In genomic region chr13:112710855-112711527, GRCh38 we compare ENCODE assay signal across 10 cellular contexts. TPM values are rescaled to one million over a fixed set of nuclear protein-coding genes. Genes with fewer than 3 reads are reported as not detected.
DNase-seq lines count a peak whose midpoint lies in the region; ATAC-seq and TF ChIP-seq lines count a peak whose summit lies in the region.
"Had no signal": no experiment of that assay in that cellular context is flagged by ENCODE, and none has a peak within 500 bp of the region (broad histone marks: within the 10 kb centered on the region; RNA-seq: fewer than 3 reads in every experiment).

No MANE protein-coding gene starts in this region.

- peak overlapping the region; percentile 47 for H3K4me3 ChIP-seq in AG09309 (ENCODE audit: control insufficient read depth, low read depth, low read length)

- intact Hi-C loops in left cardiac atrium (cut with DNase I): no loop called here

- peaks cover 6% of the 10 kb centered on the region for H3K9me3 Mint-ChIP-seq in progenitor cell of endocrine pancreas (ENCODE audit: low read depth)

- TF ChIP-seq CTCF in AG09309 (IDR thresholded peaks at IDR 0.05; ENCODE audit: control insufficient read depth, insufficient read depth, low read depth, low read length, missing control alignments) (no peak), progenitor cell of endocrine pancreas (IDR thresholded peaks at IDR 0.05; ENCODE audit: unreplicated experiment) (no peak)

- ATAC-seq in left cardiac atrium (no peak), HG02623 (IDR thresholded peaks at IDR 0.05; ENCODE audit: unreplicated experiment) (no peak)

- DNase-seq in AG09309 (ENCODE audit: low read depth) (no peak), left cardiac atrium (peak; percentile 69), progenitor cell of endocrine pancreas (ENCODE audit: low spot score, unreplicated experiment) (no peak), globus pallidus (ENCODE audit: low spot score) (no peak), NCI-H1436 treated with DMSO at 0.1 percent for 48 hours (lab: John Stamatoyannopoulos, UW) (no peak), HPDE6-E6E7 (ENCODE audit: extremely low spot score) (no peak)
- DNase-seq: CD4-positive, CD25-positive, alpha-beta regulatory T cell; T-helper 9 cell had no signal

- H3K36me3 Mint-ChIP-seq in progenitor cell of endocrine pancreas (ENCODE audit: insufficient read depth): peaks cover 11% of the 10 kb centered on the region

- H3K27ac ChIP-seq in angular gyrus (ENCODE audit: low read depth, low read length): peak overlapping the region; percentile 8

- no peaks in the 10 kb centered on the region for H3K27me3 Mint-ChIP-seq in progenitor cell of endocrine pancreas
- H3K27me3 Mint-ChIP-seq: CD4-positive, CD25-positive, alpha-beta regulatory T cell had no signal

- peak overlapping the region; percentile 29 for H3K4me3 Mint-ChIP-seq in progenitor cell of endocrine pancreas (ENCODE audit: low read depth)
- H3K4me3 Mint-ChIP-seq: CD4-positive, CD25-positive, alpha-beta regulatory T cell had no signal

- H3K4me1 Mint-ChIP-seq in progenitor cell of endocrine pancreas (ENCODE audit: low read depth): peaks cover 61% of the 10 kb centered on the region

- peak overlapping the region; percentile 97 for H3K27ac Mint-ChIP-seq in progenitor cell of endocrine pancreas

RNA-seq across cellular contexts. Expression of gene ATP11A, which starts 21.2 kb away (rescaled TPM):
- 10 to 100 TPM; 58.5 to 69.9 TPM for total RNA-seq in left cardiac atrium
- total RNA-seq in progenitor cell of endocrine pancreas: 100 and 109 TPM in 2 replicates
